Comparison of ENCODE assay signal across 13 cellular contexts in genomic region chr2:96923810-96924774, GRCh38. TPM values are rescaled to one million over a fixed set of nuclear protein-coding genes. Genes with fewer than 3 reads are reported as not detected.
DNase-seq lines count a peak whose midpoint lies in the region; ATAC-seq and TF ChIP-seq lines count a peak whose summit lies in the region.
"Had no signal": no experiment of that assay in that cellular context is flagged by ENCODE, and none has a peak within 500 bp of the region (broad histone marks: within the 10 kb centered on the region; RNA-seq: fewer than 3 reads in every experiment).

No MANE protein-coding gene starts in this region.

- H3K4me3 ChIP-seq in thymus (ENCODE audit: low read length) (peak overlapping the region; percentile 2), neural progenitor cell (no peak overlapping the region)
- H3K4me3 ChIP-seq: A549, PC-9 had no signal

- H3K36me3 ChIP-seq in thymus (ENCODE audit: control insufficient read depth, insufficient read depth) = no peaks in the 10 kb centered on the region
- no peaks in the 10 kb centered on the region for H3K36me3 ChIP-seq in neural progenitor cell

- DNase-seq in activated effector memory CD4-positive, alpha-beta T cell treated with anti-CD3 and anti-CD28 coated beads, Interleukin-2, amount 50 U/mL, for 16 hours = peak; percentile 67
- no peak for DNase-seq in activated effector memory CD4-positive, alpha-beta T cell treated with Interleukin-2 at 50 U/mL for 16 hours
- peak; percentile 65 for DNase-seq in activated naive CD8-positive, alpha-beta T cell treated with anti-CD3 and anti-CD28 coated beads, Interleukin-2, amount 50 U/mL, for 24 hours
- DNase-seq in posterior vena cava (ENCODE audit: low spot score) (peak; percentile 67), Ammon's horn (ENCODE audit: low spot score) (no peak), neural progenitor cell (ENCODE audit: low spot score) (no peak), COR-L47 (lab: John Stamatoyannopoulos, UW) (no peak)
- DNase-seq: left ventricle myocardium superior, NCI-H1105 treated with DMSO at 0.1 percent for 48 hours, PC-9 had no signal

- H3K27me3 ChIP-seq in thymus (ENCODE audit: control insufficient read depth, insufficient read depth) (no peaks in the 10 kb centered on the region), neural progenitor cell (no peaks in the 10 kb centered on the region)

- H3K9me3 Mint-ChIP-seq in activated naive CD8-positive, alpha-beta T cell treated with anti-CD3 and anti-CD28 coated beads, Interleukin-2, amount 50 U/mL, for 24 hours = no peaks in the 10 kb centered on the region
- H3K9me3 Mint-ChIP-seq in neural progenitor cell = no peaks in the 10 kb centered on the region

- no peaks in the 10 kb centered on the region for H3K27me3 Mint-ChIP-seq in activated naive CD8-positive, alpha-beta T cell treated with anti-CD3 and anti-CD28 coated beads, Interleukin-2, amount 50 U/mL, for 24 hours
- peaks cover 13% of the 10 kb centered on the region for H3K27me3 Mint-ChIP-seq in neural progenitor cell (ENCODE audit: insufficient read depth, low read depth)

- peak overlapping the region; percentile 91 for H3K27ac Mint-ChIP-seq in activated naive CD8-positive, alpha-beta T cell treated with anti-CD3 and anti-CD28 coated beads, Interleukin-2, amount 50 U/mL, for 24 hours
- H3K27ac Mint-ChIP-seq in neural progenitor cell = no peak overlapping the region

- intact Hi-C loops in posterior vena cava (cut with DNase I) = no loop called here

- TF ChIP-seq CTCF in neural progenitor cell (IDR thresholded peaks at IDR 0.05) = no peak

- H3K27ac ChIP-seq in thymus (ENCODE audit: low read depth) = no peak overlapping the region
- H3K27ac ChIP-seq in neural progenitor cell = no peak overlapping the region
- H3K27ac ChIP-seq: A549, PC-9 had no signal

- 65% methylated on average over 24 of the region's 24 CpGs for WGBS in thymus

- no peaks in the 10 kb centered on the region for H3K9me3 ChIP-seq in thymus (ENCODE audit: control insufficient read depth)
- H3K9me3 ChIP-seq in neural progenitor cell (ENCODE audit: low read depth) = no peaks in the 10 kb centered on the region
- H3K9me3 ChIP-seq: A549 had no signal

- no peak overlapping the region for H3K4me2 ChIP-seq in neural progenitor cell
- H3K4me2 ChIP-seq: A549, PC-9 had no signal

- H3F3A ChIP-seq in neural progenitor cell (ENCODE audit: low read depth) = no peaks in the 10 kb centered on the region

- no peak overlapping the region for H3K9ac ChIP-seq in neural progenitor cell

- H3K4me3 Mint-ChIP-seq in activated naive CD8-positive, alpha-beta T cell treated with anti-CD3 and anti-CD28 coated beads, Interleukin-2, amount 50 U/mL, for 24 hours = peak overlapping the region; percentile 70
- no peak overlapping the region for H3K4me3 Mint-ChIP-seq in neural progenitor cell

- no peaks in the 10 kb centered on the region for H4K20me1 ChIP-seq in neural progenitor cell (ENCODE audit: low read depth)

- no peaks in the 10 kb centered on the region for H3K79me2 ChIP-seq in neural progenitor cell (ENCODE audit: low read depth)

- ATAC-seq in activated naive CD8-positive, alpha-beta T cell treated with anti-CD3 and anti-CD28 coated beads, Interleukin-2, amount 50 U/mL, for 24 hours = peak; percentile 89
- ATAC-seq: esophagus mucosa, left ventricle myocardium superior had no signal

- peaks cover 33% of the 10 kb centered on the region for H3K4me1 Mint-ChIP-seq in activated naive CD8-positive, alpha-beta T cell treated with anti-CD3 and anti-CD28 coated beads, Interleukin-2, amount 50 U/mL, for 24 hours
- peaks cover 19% of the 10 kb centered on the region for H3K4me1 Mint-ChIP-seq in neural progenitor cell

- no peak overlapping the region for H2AFZ ChIP-seq in neural progenitor cell (replicated peaks)
- H2AFZ ChIP-seq: PC-9 had no signal

- no peaks in the 10 kb centered on the region for H3K36me3 Mint-ChIP-seq in activated naive CD8-positive, alpha-beta T cell treated with anti-CD3 and anti-CD28 coated beads, Interleukin-2, amount 50 U/mL, for 24 hours (ENCODE audit: low read depth)
- H3K36me3 Mint-ChIP-seq in neural progenitor cell = no peaks in the 10 kb centered on the region

- no peaks in the 10 kb centered on the region for H3K4me1 ChIP-seq in thymus (ENCODE audit: control insufficient read depth, insufficient read depth, low read length)
- H3K4me1 ChIP-seq in neural progenitor cell = peaks cover 11% of the 10 kb centered on the region
- H3K4me1 ChIP-seq: A549 had no signal

RNA-seq across cellular contexts. Expression of gene SEMA4C, which starts 54.2 kb away (rescaled TPM):
- 10 to 100 TPM; 35.0 to 41.6 TPM for total RNA-seq in posterior vena cava
- 14.1 TPM for polyA plus RNA-seq in thymus
- total RNA-seq in neural progenitor cell (ENCODE audit: low replicate concordance) = 39.1 and 103 TPM in 2 replicates

Comparison
In these comparisons a context has a peak if more than half of its experiments do, and no peak if none do; other contexts are left out.
1. DNase-seq: peak in activated effector memory CD4-positive, alpha-beta T cell treated with anti-CD3 and anti-CD28 coated beads, Interleukin-2, amount 50 U/mL, for 16 hours (single experiment), activated naive CD8-positive, alpha-beta T cell treated with anti-CD3 and anti-CD28 coated beads, Interleukin-2, amount 50 U/mL, for 24 hours (single experiment) and posterior vena cava (single experiment); none in activated effector memory CD4-positive, alpha-beta T cell treated with Interleukin-2 at 50 U/mL for 16 hours (single experiment), Ammon's horn (single experiment), neural progenitor cell (single experiment) and COR-L47 (single experiment).